Comparison of ENCODE assay signal across 8 cellular contexts in genomic region chr13:36918246-36919060, GRCh38. TPM values are rescaled to one million over a fixed set of nuclear protein-coding genes. Genes with fewer than 3 reads are reported as not detected.
A peak's percentile ranks its signal among the peaks of the same experiment; 100 is the strongest.
DNase-seq lines count a peak whose midpoint lies in the region; ATAC-seq and TF ChIP-seq lines count a peak whose summit lies in the region.

No MANE protein-coding gene starts in this region.

- DNase-seq in HCEC 1CT (peak; percentile 25), amniotic epithelial cell (ENCODE audit: low read depth) (peak; percentile 21), kidney epithelial cell (ENCODE audit: low read depth) (peak; percentile 44), thyroid gland (peak; percentile 16 to 27), NCI-H2029 treated with DMSO at 0.1 percent for 48 hours (lab: John Stamatoyannopoulos, UW) (no peak)
- DNase-seq in stimulated activated CD4-positive, alpha-beta T cell treated with anti-CD3 and anti-CD28 coated beads, Interleukin-2, amount 100 ng/mL, for 48 hours: no peak

- H3K4me1 ChIP-seq in thyroid gland: peaks cover 16 to 42% of the 10 kb centered on the region in 2 donors

- no peak for TF ChIP-seq CTCF in 22Rv1 (IDR thresholded peaks at IDR 0.05)
- TF ChIP-seq CTCF in kidney epithelial cell (IDR thresholded peaks at IDR 0.05; ENCODE audit: insufficient read depth, low read length, poor library complexity, severe bottlenecking): no peak
- no peak for TF ChIP-seq CTCF in thyroid gland (IDR thresholded peaks at IDR 0.05)

- no peaks in the 10 kb centered on the region for H3K36me3 ChIP-seq in kidney epithelial cell (ENCODE audit: control insufficient read depth, insufficient read depth, low read length)
- no peaks in the 10 kb centered on the region for H3K36me3 ChIP-seq in thyroid gland

- H3K9me3 ChIP-seq in thyroid gland: no peaks in the 10 kb centered on the region

- H3K27ac ChIP-seq in 22Rv1: peak overlapping the region; percentile 86
- peak overlapping the region; percentile 90 to 94 (median 93) for H3K27ac ChIP-seq in thyroid gland

- no peaks in the 10 kb centered on the region for H3K27me3 ChIP-seq in kidney epithelial cell (ENCODE audit: control insufficient read depth, insufficient read depth, low read length)
- H3K27me3 ChIP-seq in thyroid gland: no peaks in the 10 kb centered on the region

- intact Hi-C loops in thyroid gland (cut with DNase I): no loop called here

- H3K4me3 ChIP-seq in kidney epithelial cell (ENCODE audit: low read depth, low read length) (peak overlapping the region; percentile 53), thyroid gland (replicated peaks in 1 of 3) (peak overlapping the region; percentile 4 to 70 (median 22))

- ATAC-seq in GM19023 (IDR thresholded peaks at IDR 0.05; ENCODE audit: unreplicated experiment): no peak

- peak in 1 of 2 donors; percentile 58 for TF ChIP-seq POLR2A in thyroid gland (IDR thresholded peaks at IDR 0.05)

- WGBS in thyroid gland, 2 donors: 17% methylated on average over 11 of the region's 11 CpGs

RNA-seq across cellular contexts. Expression of gene SMAD9, which starts 1.6 kb away (rescaled TPM):
- 0.38 and 0.62 TPM in 2 replicates for total RNA-seq in kidney epithelial cell
- 100 to 1,000 TPM in 2 of 4 donors, 10 to 100 TPM in 2; 83.0 to 110 (median 102) TPM for total RNA-seq in thyroid gland

Comparison
In these comparisons a context has a peak if more than half of its experiments do, and no peak if none do; other contexts are left out.
1. DNase-seq: peak in HCEC 1CT (single experiment), amniotic epithelial cell (single experiment), kidney epithelial cell (single experiment) and thyroid gland (2 of 2); none in NCI-H2029 treated with DMSO at 0.1 percent for 48 hours (single experiment) and stimulated activated CD4-positive, alpha-beta T cell treated with anti-CD3 and anti-CD28 coated beads, Interleukin-2, amount 100 ng/mL, for 48 hours (0 of 2).
2. RNA of gene SMAD9, which starts 1.6 kb away (total RNA-seq): 83.0 to 110 TPM in thyroid gland; 0.38 to 0.62 TPM in kidney epithelial cell; every median in the first group is over 10 times any median in the second.